In the genomic region with DNA sequence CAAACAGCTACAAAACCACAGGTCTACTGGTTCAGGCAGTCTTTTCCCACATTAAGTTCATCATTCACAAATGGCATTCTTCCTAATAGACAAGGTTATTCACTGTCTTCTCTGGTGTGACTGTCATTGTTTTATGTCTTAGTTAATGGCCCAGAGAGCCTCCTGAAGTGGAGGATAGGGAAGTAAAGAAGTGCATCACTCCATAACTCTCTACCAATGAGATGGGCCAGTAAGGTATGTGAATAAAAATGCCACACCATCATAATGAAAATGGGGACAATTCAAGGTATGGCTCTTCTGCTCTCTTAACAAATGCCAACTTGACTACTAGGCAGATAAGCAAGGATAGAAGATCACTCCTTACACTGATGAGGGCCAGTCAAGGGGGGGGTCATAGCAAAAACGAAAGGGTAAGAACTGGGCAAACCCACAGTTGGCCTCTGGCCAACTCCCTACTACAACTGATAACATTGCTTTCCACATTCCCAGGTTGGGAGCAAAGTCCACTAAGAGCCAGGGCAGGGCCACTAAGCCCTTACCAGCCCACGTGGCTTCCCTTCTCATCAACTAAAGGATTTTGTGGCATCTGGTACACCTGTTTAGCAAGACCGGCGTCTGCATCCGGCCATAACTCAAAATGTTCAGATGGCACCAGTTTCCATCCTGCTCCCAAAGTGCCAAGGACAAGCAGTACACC, we compare ENCODE assay signal across 22 cellular contexts. TPM values are rescaled to one million over a fixed set of nuclear protein-coding genes. Genes with fewer than 3 reads are reported as not detected.
DNase-seq lines count a peak whose midpoint lies in the region; ATAC-seq and TF ChIP-seq lines count a peak whose summit lies in the region.
"Had no signal": no experiment of that assay in that cellular context is flagged by ENCODE, and none has a peak within 500 bp of the region (broad histone marks: within the 10 kb centered on the region; RNA-seq: fewer than 3 reads in every experiment).

No MANE protein-coding gene starts in this region.

- TF ChIP-seq RAD21 in SK-N-SH (IDR thresholded peaks at IDR 0.05; ENCODE audit: low read length) = no peak

- no peaks in the 10 kb centered on the region for H3K27me3 ChIP-seq in SK-N-SH (ENCODE audit: insufficient read depth)
- H3K27me3 ChIP-seq: BLaER1 treated with 17β-estradiol and CSF1 and Interleukin-3, amounts not matched to agents 10 nM and 100 nM; heart right ventricle; tibial artery had no signal

- CTCF ChIA-PET in SK-N-SH (lab: Yijun Ruan, JAX) = interaction anchor here (1.2 kb wide), 1 partner anchor 10 kb away, joined by 3 read pairs; no protein-coding TSS in a partner anchor

- peaks cover 95% of the 10 kb centered on the region in 2 experiments for H3K36me3 ChIP-seq in SK-N-SH (replicated peaks in 1 of 2; ENCODE audit: control insufficient read depth in 1 of 2, insufficient read depth in 2 of 2, low read length in 1 of 2)

- H3K4me2 ChIP-seq in SK-N-SH = no peak overlapping the region
- H3K4me2 ChIP-seq: BLaER1 treated with 17β-estradiol and CSF1 and Interleukin-3, amounts not matched to agents 10 nM and 100 nM had no signal

- H3K9me3 Mint-ChIP-seq in progenitor cell of endocrine pancreas (ENCODE audit: low read depth) = no peaks in the 10 kb centered on the region
- H3K9me3 Mint-ChIP-seq: activated CD4-positive, alpha-beta memory T cell treated with anti-CD3 and anti-CD28 coated beads, Interleukin-2, amount 10 ng/mL, durations not matched to agents 7 days and 5 days; central memory CD8-positive, alpha-beta T cell; neural crest cell had no signal

- H3K9me2 ChIP-seq in SK-N-SH = no peaks in the 10 kb centered on the region

- H3K79me2 ChIP-seq in SK-N-SH (ENCODE audit: insufficient read depth) = peaks cover 51% of the 10 kb centered on the region

- H3K27ac ChIP-seq in SK-N-SH (ENCODE audit: low read depth in 2 of 2, low read length in 1 of 2) = no peak overlapping the region
- H3K27ac ChIP-seq: BLaER1 treated with 17β-estradiol and CSF1 and Interleukin-3, amounts not matched to agents 10 nM and 100 nM; GM23248; heart right ventricle; tibial artery; WERI-Rb-1 had no signal

- no peak overlapping the region for H3K9ac ChIP-seq in SK-N-SH
- H3K9ac ChIP-seq: BLaER1 treated with 17β-estradiol and CSF1 and Interleukin-3, amounts not matched to agents 10 nM and 100 nM; GM23248 had no signal

- no peak overlapping the region for H3K4me3 Mint-ChIP-seq in progenitor cell of endocrine pancreas (ENCODE audit: low read depth)
- H3K4me3 Mint-ChIP-seq: activated CD4-positive, alpha-beta memory T cell treated with anti-CD3 and anti-CD28 coated beads, Interleukin-2, amount 10 ng/mL, durations not matched to agents 7 days and 5 days; central memory CD8-positive, alpha-beta T cell; neural crest cell had no signal

- TF ChIP-seq CTCF in SK-N-SH (IDR thresholded peaks at IDR 0.05) (no peak), progenitor cell of endocrine pancreas (IDR thresholded peaks at IDR 0.05; ENCODE audit: unreplicated experiment) (no peak)

- H4K20me1 ChIP-seq in SK-N-SH (ENCODE audit: insufficient read depth) = peaks cover 55% of the 10 kb centered on the region

- peaks cover 27% of the 10 kb centered on the region for H3K4me1 Mint-ChIP-seq in progenitor cell of endocrine pancreas (ENCODE audit: low read depth)
- H3K4me1 Mint-ChIP-seq: central memory CD8-positive, alpha-beta T cell; neural crest cell had no signal

- no peaks in the 10 kb centered on the region for H3K4me1 ChIP-seq in SK-N-SH (ENCODE audit: control insufficient read depth in 1 of 2, insufficient read depth in 2 of 2, low read depth in 1 of 2, low read length in 1 of 2)
- H3K4me1 ChIP-seq: tibial artery had no signal

- no peak overlapping the region for H3K4me3 ChIP-seq in SK-N-SH (ENCODE audit: low read depth in 2 of 2, low read length in 1 of 2)
- H3K4me3 ChIP-seq: BLaER1 treated with 17β-estradiol and CSF1 and Interleukin-3, amounts not matched to agents 10 nM and 100 nM; GM23248; heart right ventricle; tibial artery had no signal

- DNase-seq in SK-N-SH (no peak), NCI-H2029 treated with DMSO at 0.1 percent for 48 hours (lab: John Stamatoyannopoulos, UW) (peak; percentile 72), erythroblast (lab: John Stamatoyannopoulos, UW) (peak; percentile 39 to 75), progenitor cell of endocrine pancreas (ENCODE audit: low spot score, unreplicated experiment) (no peak), SW 1271 (lab: John Stamatoyannopoulos, UW) (no peak), epidermal melanocyte (ENCODE audit: insufficient read length, low spot score) (no peak), NCI-H2107 (lab: John Stamatoyannopoulos, UW) (no peak)
- DNase-seq: activated CD4-positive, alpha-beta memory T cell treated with anti-CD3 and anti-CD28 coated beads, Interleukin-2, amount 10 ng/mL, durations not matched to agents 7 days and 5 days; anterior cingulate cortex; DMS79; effector memory CD4-positive, alpha-beta T cell; GM23248; heart right ventricle; NCI-H1436 treated with DMSO at 0.1 percent for 48 hours; NCI-H2227 treated with DMSO at 0.1 percent for 48 hours; stimulated activated CD4-positive, alpha-beta T cell treated with anti-CD3 and anti-CD28 coated beads, Interleukin-12 subunit alpha, Interleukin-12 subunit beta, amount 100 ng/mL, for 4 hours; tibial artery; WERI-Rb-1 had no signal

- WGBS in SK-N-SH (ENCODE audit: low lambda C conversion rate) = 82% methylated on average over 4 of the region's 5 CpGs

- POLR2A ChIA-PET in SK-N-SH (lab: Yijun Ruan, JAX) = no interaction called here

- no peaks in the 10 kb centered on the region for H3F3A ChIP-seq in SK-N-SH (replicated peaks; ENCODE audit: insufficient read depth)

- TF ChIP-seq POLR2A in erythroblast (IDR thresholded peaks at IDR 0.05; ENCODE audit: low read length) = no peak

- H3K27ac Mint-ChIP-seq in progenitor cell of endocrine pancreas = peak overlapping the region; percentile 63
- H3K27ac Mint-ChIP-seq: activated CD4-positive, alpha-beta memory T cell treated with anti-CD3 and anti-CD28 coated beads, Interleukin-2, amount 10 ng/mL, durations not matched to agents 7 days and 5 days had no signal

- H3K9me3 ChIP-seq in SK-N-SH = no peaks in the 10 kb centered on the region
- H3K9me3 ChIP-seq: BLaER1 treated with 17β-estradiol and CSF1 and Interleukin-3, amounts not matched to agents 10 nM and 100 nM; heart right ventricle; tibial artery had no signal

- H3K36me3 Mint-ChIP-seq in progenitor cell of endocrine pancreas (ENCODE audit: insufficient read depth) = peaks cover 53% of the 10 kb centered on the region

- H2AFZ ChIP-seq in SK-N-SH (ENCODE audit: low read depth) = no peak overlapping the region
- H2AFZ ChIP-seq: GM23248 had no signal

- no peak for TF ChIP-seq EP300 in SK-N-SH (IDR thresholded peaks at IDR 0.05; ENCODE audit: borderline replicate concordance in 1 of 2, low read depth in 1 of 2, low read length in 1 of 2)

- ATAC-seq in SK-N-SH treated with all-trans-retinoic acid at 6 μM for 48 hours = no peak
- ATAC-seq: heart right ventricle had no signal

- no peaks in the 10 kb centered on the region for H3K27me3 Mint-ChIP-seq in progenitor cell of endocrine pancreas
- H3K27me3 Mint-ChIP-seq: activated CD4-positive, alpha-beta memory T cell treated with anti-CD3 and anti-CD28 coated beads, Interleukin-2, amount 10 ng/mL, durations not matched to agents 7 days and 5 days; central memory CD8-positive, alpha-beta T cell had no signal

TF ChIP-seq in SK-N-SH, 30 proteins besides CTCF, POLR2A, EP300 and RAD21:
- 0 out of 2 replicates have a peak, but pooled peaks have one; percentile 9 for TF ChIP-seq NFIC (IDR thresholded peaks at IDR 0.05; ENCODE audit: borderline replicate concordance)
- TF ChIP-seq, protein P1, sequence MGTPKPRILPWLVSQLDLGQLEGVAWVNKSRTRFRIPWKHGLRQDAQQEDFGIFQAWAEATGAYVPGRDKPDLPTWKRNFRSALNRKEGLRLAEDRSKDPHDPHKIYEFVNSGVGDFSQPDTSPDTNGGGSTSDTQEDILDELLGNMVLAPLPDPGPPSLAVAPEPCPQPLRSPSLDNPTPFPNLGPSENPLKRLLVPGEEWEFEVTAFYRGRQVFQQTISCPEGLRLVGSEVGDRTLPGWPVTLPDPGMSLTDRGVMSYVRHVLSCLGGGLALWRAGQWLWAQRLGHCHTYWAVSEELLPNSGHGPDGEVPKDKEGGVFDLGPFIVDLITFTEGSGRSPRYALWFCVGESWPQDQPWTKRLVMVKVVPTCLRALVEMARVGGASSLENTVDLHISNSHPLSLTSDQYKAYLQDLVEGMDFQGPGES (IDR thresholded peaks at IDR 0.05; ENCODE audit: low read depth, low read length) = no peak
TF ChIP-seq in SK-N-SH: peak in this region for 1.

TF ChIP-seq in SK-N-SH treated with all-trans-retinoic acid at 6 μM for 48 hours, 23 proteins besides CTCF, POLR2A, EP300 and RAD21 (continues in another document):
- TF ChIP-seq, protein P2, sequence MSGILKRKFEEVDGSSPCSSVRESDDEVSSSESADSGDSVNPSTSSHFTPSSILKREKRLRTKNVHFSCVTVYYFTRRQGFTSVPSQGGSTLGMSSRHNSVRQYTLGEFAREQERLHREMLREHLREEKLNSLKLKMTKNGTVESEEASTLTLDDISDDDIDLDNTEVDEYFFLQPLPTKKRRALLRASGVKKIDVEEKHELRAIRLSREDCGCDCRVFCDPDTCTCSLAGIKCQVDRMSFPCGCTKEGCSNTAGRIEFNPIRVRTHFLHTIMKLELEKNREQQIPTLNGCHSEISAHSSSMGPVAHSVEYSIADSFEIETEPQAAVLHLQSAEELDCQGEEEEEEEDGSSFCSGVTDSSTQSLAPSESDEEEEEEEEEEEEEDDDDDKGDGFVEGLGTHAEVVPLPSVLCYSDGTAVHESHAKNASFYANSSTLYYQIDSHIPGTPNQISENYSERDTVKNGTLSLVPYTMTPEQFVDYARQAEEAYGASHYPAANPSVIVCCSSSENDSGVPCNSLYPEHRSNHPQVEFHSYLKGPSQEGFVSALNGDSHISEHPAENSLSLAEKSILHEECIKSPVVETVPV (CRISPR knock-in tag; IDR thresholded peaks at IDR 0.05) = no peak
- TF ChIP-seq ZFP3 (CRISPR knock-in tag; IDR thresholded peaks at IDR 0.05) = no peak
- TF ChIP-seq, protein P3, sequence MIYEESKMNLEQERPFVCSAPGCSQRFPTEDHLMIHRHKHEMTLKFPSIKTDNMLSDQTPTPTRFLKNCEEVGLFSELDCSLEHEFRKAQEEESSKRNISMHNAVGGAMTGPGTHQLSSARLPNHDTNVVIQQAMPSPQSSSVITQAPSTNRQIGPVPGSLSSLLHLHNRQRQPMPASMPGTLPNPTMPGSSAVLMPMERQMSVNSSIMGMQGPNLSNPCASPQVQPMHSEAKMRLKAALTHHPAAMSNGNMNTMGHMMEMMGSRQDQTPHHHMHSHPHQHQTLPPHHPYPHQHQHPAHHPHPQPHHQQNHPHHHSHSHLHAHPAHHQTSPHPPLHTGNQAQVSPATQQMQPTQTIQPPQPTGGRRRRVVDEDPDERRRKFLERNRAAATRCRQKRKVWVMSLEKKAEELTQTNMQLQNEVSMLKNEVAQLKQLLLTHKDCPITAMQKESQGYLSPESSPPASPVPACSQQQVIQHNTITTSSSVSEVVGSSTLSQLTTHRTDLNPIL (CRISPR knock-in tag; IDR thresholded peaks at IDR 0.05; ENCODE audit: low read depth) = no peak
- TF ChIP-seq PPARA (CRISPR knock-in tag; IDR thresholded peaks at IDR 0.05; ENCODE audit: borderline replicate concordance) = no peak
- TF ChIP-seq SNAI2 (CRISPR knock-in tag; IDR thresholded peaks at IDR 0.05) = no peak

RNA-seq across cellular contexts. Expression of a gene that starts 10.0 kb away (rescaled TPM):
- polyA plus RNA-seq in SK-N-SH (2012; rRNA removed) = 63.0 and 68.8 TPM in 2 replicates
- polyA plus RNA-seq in SK-N-SH (2012; cell fraction: cytosol; rRNA removed) = 71.5 and 73.9 TPM in 2 replicates
- polyA plus RNA-seq in SK-N-SH (2012; cell fraction: nucleus; rRNA removed) = 273 and 297 TPM in 2 replicates
- total RNA-seq in progenitor cell of endocrine pancreas = 324 and 325 TPM in 2 replicates

Comparison
In these comparisons a context has a peak if more than half of its experiments do, and no peak if none do; other contexts are left out.
1. DNase-seq: peak in NCI-H2029 treated with DMSO at 0.1 percent for 48 hours (single experiment) and erythroblast (2 of 2); none in SK-N-SH (single experiment), progenitor cell of endocrine pancreas (single experiment), SW 1271 (0 of 2), epidermal melanocyte (single experiment) and NCI-H2107 (single experiment).